20 cellular contexts compared by ENCODE assay signal in genomic region chr7:127618775-127619174, GRCh38. TPM values are rescaled to one million over a fixed set of nuclear protein-coding genes. Genes with fewer than 3 reads are reported as not detected.
DNase-seq lines count a peak whose midpoint lies in the region; ATAC-seq and TF ChIP-seq lines count a peak whose summit lies in the region.
"Had no signal": no experiment of that assay in that cellular context is flagged by ENCODE, and none has a peak within 500 bp of the region (broad histone marks: within the 10 kb centered on the region; RNA-seq: fewer than 3 reads in every experiment).

No MANE protein-coding gene starts in this region.

- no peak for ATAC-seq in WTC11
- no peak for ATAC-seq in stimulated activated effector memory CD8-positive, alpha-beta T cell treated with anti-CD3 and anti-CD28 coated beads, Interleukin-12 subunit alpha, Interleukin-12 subunit beta, amount 100 ng/mL, for 72 hours
- ATAC-seq: A549; CD8-positive, alpha-beta T cell had no signal

- H3K27me3 Mint-ChIP-seq in WTC11 (ENCODE audit: low read depth) (peaks cover 89% of the 10 kb centered on the region), progenitor cell of endocrine pancreas (peaks cover 77% of the 10 kb centered on the region)

- TF ChIP-seq CTCF in WTC11 (IDR thresholded peaks at IDR 0.05) = no peak
- no peak for TF ChIP-seq CTCF in progenitor cell of endocrine pancreas (IDR thresholded peaks at IDR 0.05; ENCODE audit: unreplicated experiment)
- no peak for TF ChIP-seq CTCF in GM13977 (IDR thresholded peaks at IDR 0.05; ENCODE audit: extremely low read depth, insufficient read depth, missing control alignments)

- peaks cover 17% of the 10 kb centered on the region for H3K4me1 Mint-ChIP-seq in WTC11
- peaks cover 5% of the 10 kb centered on the region for H3K4me1 Mint-ChIP-seq in progenitor cell of endocrine pancreas (ENCODE audit: low read depth)
- H3K4me1 Mint-ChIP-seq in stimulated activated effector memory CD8-positive, alpha-beta T cell treated with anti-CD3 and anti-CD28 coated beads, Interleukin-12 subunit alpha, Interleukin-12 subunit beta, amount 100 ng/mL, for 72 hours = peaks cover 13% of the 10 kb centered on the region

- in situ Hi-C loops in GM13977 (cut with MboI; ENCODE audit: low pct_unique_long_range_greater_than_20kb, low sequenced_read_pairs, unreplicated experiment) = no loop called here

- CTCF ChIA-PET in WTC11 (lab: Charles Lee) = interaction anchor here (2.2 to 3.0 kb wide), 2 partner anchors 11 to 31 kb away, joined by 11 to 89 read pairs; partner anchors contain the start of gene ARF5

- no peak overlapping the region for H3K27ac Mint-ChIP-seq in WTC11
- H3K27ac Mint-ChIP-seq in progenitor cell of endocrine pancreas = peak overlapping the region; percentile 9
- no peak overlapping the region for H3K27ac Mint-ChIP-seq in stimulated activated effector memory CD8-positive, alpha-beta T cell treated with anti-CD3 and anti-CD28 coated beads, Interleukin-12 subunit alpha, Interleukin-12 subunit beta, amount 100 ng/mL, for 72 hours
- H3K27ac Mint-ChIP-seq: B cell; CD4-positive, alpha-beta T cell; CD8-positive, alpha-beta T cell had no signal

- H3K36me3 Mint-ChIP-seq in WTC11 = no peaks in the 10 kb centered on the region
- H3K36me3 Mint-ChIP-seq in progenitor cell of endocrine pancreas (ENCODE audit: insufficient read depth) = no peaks in the 10 kb centered on the region
- no peaks in the 10 kb centered on the region for H3K36me3 Mint-ChIP-seq in stimulated activated effector memory CD8-positive, alpha-beta T cell treated with anti-CD3 and anti-CD28 coated beads, Interleukin-12 subunit alpha, Interleukin-12 subunit beta, amount 100 ng/mL, for 72 hours
- H3K36me3 Mint-ChIP-seq: CD8-positive, alpha-beta T cell had no signal

- POLR2A ChIA-PET in WTC11 (lab: Charles Lee) = no interaction called here

- H3K4me3 Mint-ChIP-seq in WTC11 = peak overlapping the region; percentile 28; the same call in 1 of the 2 replicates
- no peak overlapping the region for H3K4me3 Mint-ChIP-seq in progenitor cell of endocrine pancreas (ENCODE audit: low read depth)
- H3K4me3 Mint-ChIP-seq in stimulated activated effector memory CD8-positive, alpha-beta T cell treated with anti-CD3 and anti-CD28 coated beads, Interleukin-12 subunit alpha, Interleukin-12 subunit beta, amount 100 ng/mL, for 72 hours = no peak overlapping the region
- H3K4me3 Mint-ChIP-seq: B cell; CD4-positive, alpha-beta T cell; CD8-positive, alpha-beta T cell had no signal

- peak; percentile 31 for DNase-seq in DMS 273 (lab: John Stamatoyannopoulos, UW; ENCODE audit: unreplicated experiment)
- DNase-seq in DMS 273 treated with DMSO at 0.1 percent for 48 hours (lab: John Stamatoyannopoulos, UW) = no peak
- no peak for DNase-seq in WTC11 (ENCODE audit: low spot score)
- no peak for DNase-seq in progenitor cell of endocrine pancreas (ENCODE audit: low spot score, unreplicated experiment)
- no peak for DNase-seq in stimulated activated effector memory CD8-positive, alpha-beta T cell treated with anti-CD3 and anti-CD28 coated beads, Interleukin-12 subunit alpha, Interleukin-12 subunit beta, amount 100 ng/mL, for 72 hours (ENCODE audit: low spot score in 2 of 2)
- DNase-seq in GM13977 (ENCODE audit: low spot score) = no peak
- DNase-seq: AML-193; CD4-positive, alpha-beta T cell; CD8-positive, alpha-beta T cell; DMS153; DMS53; DMS79; DND-41; EL; GDM1 had no signal

- H3K9me3 Mint-ChIP-seq in WTC11 = no peaks in the 10 kb centered on the region
- H3K9me3 Mint-ChIP-seq in progenitor cell of endocrine pancreas (ENCODE audit: low read depth) = no peaks in the 10 kb centered on the region
- H3K9me3 Mint-ChIP-seq in stimulated activated effector memory CD8-positive, alpha-beta T cell treated with anti-CD3 and anti-CD28 coated beads, Interleukin-12 subunit alpha, Interleukin-12 subunit beta, amount 100 ng/mL, for 72 hours = no peaks in the 10 kb centered on the region
- H3K9me3 Mint-ChIP-seq: CD4-positive, alpha-beta T cell; CD8-positive, alpha-beta T cell had no signal

TF ChIP-seq in WTC11, 78 proteins besides CTCF, POLR2A, EP300 and RAD21:
- TF ChIP-seq CBFB (CRISPR knock-in tag; IDR thresholded peaks at IDR 0.05; ENCODE audit: low read depth) = no peak
- TF ChIP-seq ZNF396 (CRISPR knock-in tag; IDR thresholded peaks at IDR 0.05; ENCODE audit: borderline replicate concordance) = no peak
- no peak for TF ChIP-seq ESRRA (CRISPR knock-in tag; IDR thresholded peaks at IDR 0.05; ENCODE audit: borderline replicate concordance)
- TF ChIP-seq ATF6 (CRISPR knock-in tag; IDR thresholded peaks at IDR 0.05) = no peak
- TF ChIP-seq ARID4B (CRISPR knock-in tag; IDR thresholded peaks at IDR 0.05; ENCODE audit: borderline replicate concordance) = no peak
- TF ChIP-seq, protein P1, sequence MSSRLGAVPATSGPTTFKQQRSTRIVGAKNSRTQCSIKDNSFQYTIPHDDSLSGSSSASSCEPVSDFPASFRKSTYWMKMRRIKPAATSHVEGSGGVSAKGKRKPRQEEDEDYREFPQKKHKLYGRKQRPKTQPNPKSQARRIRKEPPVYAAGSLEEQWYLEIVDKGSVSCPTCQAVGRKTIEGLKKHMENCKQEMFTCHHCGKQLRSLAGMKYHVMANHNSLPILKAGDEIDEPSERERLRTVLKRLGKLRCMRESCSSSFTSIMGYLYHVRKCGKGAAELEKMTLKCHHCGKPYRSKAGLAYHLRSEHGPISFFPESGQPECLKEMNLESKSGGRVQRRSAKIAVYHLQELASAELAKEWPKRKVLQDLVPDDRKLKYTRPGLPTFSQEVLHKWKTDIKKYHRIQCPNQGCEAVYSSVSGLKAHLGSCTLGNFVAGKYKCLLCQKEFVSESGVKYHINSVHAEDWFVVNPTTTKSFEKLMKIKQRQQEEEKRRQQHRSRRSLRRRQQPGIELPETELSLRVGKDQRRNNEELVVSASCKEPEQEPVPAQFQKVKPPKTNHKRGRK (CRISPR knock-in tag; IDR thresholded peaks at IDR 0.05; ENCODE audit: borderline replicate concordance) = no peak

RNA-seq across cellular contexts. Expression of gene PAX4, which starts 0.8 kb away (rescaled TPM):
- total RNA-seq in WTC11 (2021) = not detected in 3 replicates
- 23.6 and 25.1 TPM in 2 replicates for total RNA-seq in progenitor cell of endocrine pancreas
- total RNA-seq: A172; B cell; CD4-positive, alpha-beta T cell; CD8-positive, alpha-beta T cell; Daoy; G401 had no signal

RNA-seq across cellular contexts. Expression of gene FSCN3, which starts 25.2 kb away (rescaled TPM):
- total RNA-seq in WTC11 (2021) (0.57 to 1.1 TPM (median 0.82 TPM) in 3 replicates), progenitor cell of endocrine pancreas (2.2 and 3.4 TPM in 2 replicates)

RNA-seq across cellular contexts. Expression of gene ARF5, which starts 30.6 kb away (rescaled TPM):
- 167 to 173 TPM (median 171 TPM) in 3 replicates for total RNA-seq in WTC11 (2021)
- 240 and 255 TPM in 2 replicates for total RNA-seq in progenitor cell of endocrine pancreas

RNA-seq across cellular contexts. Expression of gene SND1, which starts 33.2 kb away (rescaled TPM):
- total RNA-seq in WTC11 (2021) (237 to 261 TPM (median 240 TPM) in 3 replicates), progenitor cell of endocrine pancreas (213 and 237 TPM in 2 replicates)

RNA-seq across cellular contexts. Expression of gene GCC1, which starts 33.4 kb away (rescaled TPM):
- total RNA-seq in WTC11 (2021) (13.2 to 13.7 TPM (median 13.6 TPM) in 3 replicates), progenitor cell of endocrine pancreas (17.4 and 17.5 TPM in 2 replicates)

Comparison
In these comparisons a context has a peak if more than half of its experiments do, and no peak if none do; other contexts are left out.
1. RNA of gene PAX4, which starts 0.8 kb away (total RNA-seq): 23.6 to 25.1 TPM in progenitor cell of endocrine pancreas; not detected in WTC11; every median in the first group is over 10 times any median in the second.